ENCODE assay signal across 12 cellular contexts in the genomic region with DNA sequence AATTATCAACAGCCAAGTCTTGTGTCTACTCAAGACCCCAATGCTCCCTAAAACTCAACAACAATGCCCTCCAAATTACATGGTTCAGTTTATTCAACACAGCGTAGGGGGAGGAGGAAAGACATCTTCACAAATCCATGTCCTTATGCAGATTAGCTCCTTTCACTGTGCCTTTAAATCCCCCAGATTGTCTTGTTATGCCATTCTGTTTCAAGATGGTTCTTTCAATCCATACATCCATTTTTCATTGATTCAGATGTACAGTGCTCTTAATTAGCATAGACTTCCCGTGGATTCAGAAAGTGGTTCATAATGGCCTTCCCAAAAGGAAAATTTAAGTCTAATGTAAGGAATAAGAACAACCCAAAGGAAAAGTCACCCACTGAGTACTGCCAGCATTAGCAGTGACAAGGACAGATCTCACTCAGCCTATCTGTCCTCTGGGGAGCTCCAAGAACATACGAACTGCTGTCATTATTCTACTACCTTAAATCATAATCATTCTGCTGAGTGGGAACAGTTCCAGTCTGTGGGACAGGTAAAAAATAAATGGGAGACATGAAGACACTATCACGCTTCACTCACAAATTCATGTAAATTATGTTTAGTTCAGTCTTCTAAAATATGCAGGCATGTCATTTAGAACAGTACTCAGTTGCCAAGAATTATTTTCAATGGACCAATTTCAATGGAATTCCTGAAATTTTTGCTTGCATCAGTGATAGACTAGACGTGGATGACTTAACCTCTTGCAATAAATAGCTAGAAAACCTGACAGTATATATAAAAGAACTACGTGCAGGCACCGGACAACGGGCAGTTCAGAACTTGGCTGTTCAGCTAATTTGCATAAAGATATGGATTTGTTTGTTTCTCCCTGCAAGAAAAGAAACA. TPM values are rescaled to one million over a fixed set of nuclear protein-coding genes. Genes with fewer than 3 reads are reported as not detected.
DNase-seq lines count a peak whose midpoint lies in the region; TF ChIP-seq lines count a peak whose summit lies in the region.
"Had no signal": no experiment of that assay in that cellular context is flagged by ENCODE, and none has a peak within 500 bp of the region (broad histone marks: within the 10 kb centered on the region; RNA-seq: fewer than 3 reads in every experiment).

No MANE protein-coding gene starts in this region.

- intact Hi-C loops in prostate gland (cut with DNase I) = no loop called here

- H3K27me3 Mint-ChIP-seq in nephron progenitor cell (ENCODE audit: low read depth, poor library complexity) = no peaks in the 10 kb centered on the region

- peaks cover 48% of the 10 kb centered on the region for H3K36me3 Mint-ChIP-seq in nephron progenitor cell (ENCODE audit: low read depth)

- H3K4me1 ChIP-seq in SJCRH30 (peaks cover 13% of the 10 kb centered on the region; the same call in 1 of the 2 replicates), prostate gland (replicated peaks) (no peaks in the 10 kb centered on the region)

- TF ChIP-seq CTCF in prostate gland (IDR thresholded peaks at IDR 0.05) (no peak), nephron progenitor cell (IDR thresholded peaks at IDR 0.05) (no peak)

- H3K27ac Mint-ChIP-seq in nephron progenitor cell = no peak overlapping the region

- H3K4me3 ChIP-seq in SJCRH30 (no peak overlapping the region), prostate gland (no peak overlapping the region)

- H3K4me3 Mint-ChIP-seq in nephron progenitor cell = no peak overlapping the region

- H3K9me3 ChIP-seq in SJCRH30 (replicated peaks) = 0 out of 2 replicates have a peak, but pooled peaks cover 4% of the 10 kb centered on the region
- no peaks in the 10 kb centered on the region for H3K9me3 ChIP-seq in prostate gland

- 81% methylated on average over 8 of the region's 8 CpGs for WGBS in prostate gland

- H3K36me3 ChIP-seq in SJCRH30 = peaks cover 29% of the 10 kb centered on the region
- peaks cover 0 to 7% of the 10 kb centered on the region in 2 donors for H3K36me3 ChIP-seq in prostate gland

- peaks cover 4% of the 10 kb centered on the region for H3K9me3 Mint-ChIP-seq in nephron progenitor cell

- TF ChIP-seq POLR2A in prostate gland (IDR thresholded peaks at IDR 0.05) = no peak

- peaks cover 10% of the 10 kb centered on the region for H3K4me1 Mint-ChIP-seq in nephron progenitor cell

- H3K27me3 ChIP-seq in SJCRH30 (no peaks in the 10 kb centered on the region), prostate gland (replicated peaks; ENCODE audit: insufficient read depth) (no peaks in the 10 kb centered on the region)

- H3K27ac ChIP-seq in SJCRH30 = peak overlapping the region; percentile 8; the same call in 1 of the 2 replicates
- H3K27ac ChIP-seq in prostate gland = no peak overlapping the region

- DNase-seq in GM04504 (ENCODE audit: low read depth) (peak; percentile 20), SJCRH30 (no peak), fibroblast of gingiva (ENCODE audit: low read depth) (peak; percentile 78), renal cortical epithelial cell (ENCODE audit: low read depth) (peak; percentile 60), prostate gland (ENCODE audit: low spot score) (no peak), nephron progenitor cell (no peak)
- no peak for DNase-seq in activated naive CD4-positive, alpha-beta T cell (lab: John Stamatoyannopoulos, UW)
- DNase-seq: activated CD4-positive, alpha-beta T cell treated with anti-CD3 and anti-CD28 coated beads, Interleukin-2, amount 50 U/mL, for 1 hour; amygdala; NCI-H2171 treated with DMSO at 0.1 percent for 48 hours; substantia nigra had no signal

RNA-seq across cellular contexts. Expression of gene RNU4ATAC, which starts 58.9 kb away (rescaled TPM):
- under 0.01 TPM in 1 of 2 replicates, not detected in the other for total RNA-seq in SJCRH30 (2014; rRNA removed; shearing (Covaris generic))
- total RNA-seq in renal cortical epithelial cell = under 0.01 TPM in 1 of 2 replicates, not detected in the other
- not detected for total RNA-seq in prostate gland
- total RNA-seq: HT1080 had no signal

Comparison
In these comparisons a context has a peak if more than half of its experiments do, and no peak if none do; other contexts are left out.
1. DNase-seq: peak in GM04504 (single experiment), fibroblast of gingiva (single experiment) and renal cortical epithelial cell (single experiment); none in SJCRH30 (0 of 2), activated naive CD4-positive, alpha-beta T cell (0 of 4), prostate gland (single experiment) and nephron progenitor cell (single experiment).